Comparison of ENCODE assay signal across 32 cellular contexts in the genomic region with DNA sequence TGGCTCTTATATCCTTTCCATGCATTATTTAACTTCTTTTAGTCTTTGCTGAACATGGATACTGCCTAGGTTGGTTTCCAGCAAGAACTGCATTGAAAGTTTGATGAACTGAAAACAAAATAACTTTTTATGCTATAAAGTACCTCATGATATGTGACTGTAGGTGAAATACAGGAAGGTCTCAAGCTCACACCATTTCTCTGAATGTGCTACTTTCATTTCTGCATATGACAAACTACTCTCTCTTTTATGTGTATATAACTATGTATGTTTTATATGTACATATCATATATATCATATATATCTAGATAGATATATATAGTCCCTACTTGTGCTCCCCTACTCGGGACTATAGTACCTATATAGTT.
DNase-seq lines count a peak whose midpoint lies in the region; ATAC-seq, FAIRE-seq and TF ChIP-seq lines count a peak whose summit lies in the region.
"Had no signal": no experiment of that assay in that cellular context is flagged by ENCODE, and none has a peak within 500 bp of the region (broad histone marks: within the 10 kb centered on the region; RNA-seq: fewer than 3 reads in every experiment).

No MANE protein-coding gene starts in this region.

- H3K36me3 Mint-ChIP-seq in astrocyte (ENCODE audit: low read depth, unreplicated experiment): peaks cover 13% of the 10 kb centered on the region
- H3K36me3 Mint-ChIP-seq in activated CD4-positive, alpha-beta T cell treated with anti-CD3 and anti-CD28 coated beads, Interleukin-2, amount 10 ng/mL, durations not matched to agents 24 days and 14 days (ENCODE audit: low read depth): peaks cover 2% of the 10 kb centered on the region

- H3K9me3 ChIP-seq in astrocyte (ENCODE audit: insufficient read depth, low read depth, low read length) (no peaks in the 10 kb centered on the region), aorta (ENCODE audit: control insufficient read depth, low read length) (peaks cover 2% of the 10 kb centered on the region)
- H3K9me3 ChIP-seq: prostate gland had no signal

- 90 to 94% methylated on average over 1 of the region's 1 CpG for WGBS in aorta, 2 donors

- FAIRE-seq in astrocyte (lab: Jason Lieb, UNC): no peak
- FAIRE-seq: D721Med, H54 had no signal

- DNase-seq in GM13976 (ENCODE audit: low spot score) (peak; percentile 18), astrocyte (ENCODE audit: low read depth) (no peak), aorta (no peak), cardiac septum (ENCODE audit: low spot score) (no peak), NCI-H2171 treated with DMSO at 0.1 percent for 48 hours (lab: John Stamatoyannopoulos, UW) (no peak)
- no peak for DNase-seq in activated CD4-positive, alpha-beta T cell treated with anti-CD3 and anti-CD28 coated beads, Interleukin-2, amount 10 ng/mL, durations not matched to agents 24 days and 14 days
- DNase-seq: activated CD4-positive, alpha-beta T cell treated with anti-CD3 and anti-CD28 coated beads for 48 hours; activated gamma-delta T cell treated with Interleukin-2 at 50 U/mL for 16 hours; activated T-cell treated with anti-CD3 and anti-CD28 coated beads, Interleukin-2, amount 50 U/mL, for 24 hours; body of pancreas; CD4-positive, alpha-beta memory T cell; DND-41; dorsolateral prefrontal cortex; esophagus squamous epithelium; foreskin melanocyte; GF-D8; NCI-H146; NCI-H2107; NCI-H446; NCI-H748 treated with DMSO at 0.1 percent for 48 hours; Peyer's patch; right lobe of liver; SHP77; stimulated activated CD4-positive, alpha-beta T cell treated with anti-CD3 and anti-CD28 coated beads, Interleukin-2, amount 100 ng/mL, for 48 hours; T-helper 2 cell; tibial artery had no signal

- H3K9ac ChIP-seq in astrocyte (ENCODE audit: low read length): peak overlapping the region; percentile 62

- intact Hi-C loops in aorta (cut with DNase I) (no loop called here), cardiac septum (cut with DNase I) (no loop called here)
- intact Hi-C loops in activated CD4-positive, alpha-beta T cell treated with anti-CD3 and anti-CD28 coated beads, Interleukin-2, amount 10 ng/mL, durations not matched to agents 24 days and 14 days (cut with micrococcal nuclease): no loop called here

- H3K4me1 ChIP-seq in astrocyte (ENCODE audit: insufficient read depth, low read length): peaks cover 14% of the 10 kb centered on the region
- H3K4me1 ChIP-seq in aorta (ENCODE audit: control insufficient read depth in 1 of 2, insufficient read depth in 2 of 2, low read length in 2 of 2): peaks cover 0 to 3% of the 10 kb centered on the region in 2 donors
- H3K4me1 ChIP-seq: body of pancreas, esophagus squamous epithelium, Peyer's patch, prostate gland, right lobe of liver, tibial artery had no signal

- no peaks in the 10 kb centered on the region for H3K79me2 ChIP-seq in astrocyte (ENCODE audit: insufficient read depth, low read length)

- no peak for TF ChIP-seq CTCF in GM13976 (IDR thresholded peaks at IDR 0.05; ENCODE audit: borderline replicate concordance, control extremely low read depth, extremely low read depth, insufficient read depth, missing control alignments)
- TF ChIP-seq CTCF in astrocyte (IDR thresholded peaks at IDR 0.05; ENCODE audit: insufficient read depth, low read depth, low read length): no peak

- no peaks in the 10 kb centered on the region for H4K20me1 ChIP-seq in astrocyte (ENCODE audit: insufficient read depth, low read length)

- H3K36me3 ChIP-seq in astrocyte (ENCODE audit: insufficient read depth, low read length) (no peaks in the 10 kb centered on the region), aorta (ENCODE audit: control insufficient read depth in 1 of 2, insufficient read depth in 2 of 2, low read length in 1 of 2) (peaks cover 1 to 2% of the 10 kb centered on the region in 2 donors)
- H3K36me3 ChIP-seq: prostate gland, right lobe of liver had no signal

- H3K4me3 Mint-ChIP-seq in astrocyte (ENCODE audit: unreplicated experiment): peak overlapping the region; percentile 0
- H3K4me3 Mint-ChIP-seq in activated CD4-positive, alpha-beta T cell treated with anti-CD3 and anti-CD28 coated beads, Interleukin-2, amount 10 ng/mL, durations not matched to agents 24 days and 14 days: no peak overlapping the region
- H3K4me3 Mint-ChIP-seq: activated T-cell treated with anti-CD3 and anti-CD28 coated beads, Interleukin-2, amount 50 U/mL, for 24 hours; B cell; CD4-positive, alpha-beta memory T cell had no signal

- peaks cover 8% of the 10 kb centered on the region for H3K9me3 Mint-ChIP-seq in astrocyte (ENCODE audit: unreplicated experiment)
- H3K9me3 Mint-ChIP-seq in activated CD4-positive, alpha-beta T cell treated with anti-CD3 and anti-CD28 coated beads, Interleukin-2, amount 10 ng/mL, durations not matched to agents 24 days and 14 days: peaks cover 8% of the 10 kb centered on the region

- H3K27ac Mint-ChIP-seq in astrocyte (ENCODE audit: unreplicated experiment): no peak overlapping the region
- no peak overlapping the region for H3K27ac Mint-ChIP-seq in activated CD4-positive, alpha-beta T cell treated with anti-CD3 and anti-CD28 coated beads, Interleukin-2, amount 10 ng/mL, durations not matched to agents 24 days and 14 days
- H3K27ac Mint-ChIP-seq: activated T-cell treated with anti-CD3 and anti-CD28 coated beads, Interleukin-2, amount 50 U/mL, for 24 hours; B cell had no signal

- H2AFZ ChIP-seq in astrocyte (ENCODE audit: low read depth, low read length): no peak overlapping the region

- peak overlapping the region; percentile 77 for H3K4me2 ChIP-seq in astrocyte (ENCODE audit: low read length)

- peaks cover 21% of the 10 kb centered on the region for H3K4me1 Mint-ChIP-seq in astrocyte (ENCODE audit: low read depth, unreplicated experiment)
- peaks cover 6% of the 10 kb centered on the region for H3K4me1 Mint-ChIP-seq in activated CD4-positive, alpha-beta T cell treated with anti-CD3 and anti-CD28 coated beads, Interleukin-2, amount 10 ng/mL, durations not matched to agents 24 days and 14 days
- H3K4me1 Mint-ChIP-seq: B cell had no signal

- H3K4me3 ChIP-seq in astrocyte (ENCODE audit: insufficient read depth, low read depth, low read length) (peak overlapping the region; percentile 41), aorta (ENCODE audit: low read length in 2 of 2) (no peak overlapping the region)
- H3K4me3 ChIP-seq: body of pancreas, dorsolateral prefrontal cortex, esophagus squamous epithelium, Peyer's patch, prostate gland, right lobe of liver, tibial artery had no signal

- H3K27ac ChIP-seq in astrocyte (ENCODE audit: low read depth, low read length) (peak overlapping the region; percentile 79), aorta (ENCODE audit: low read depth in 1 of 2, low read length in 2 of 2) (no peak overlapping the region)
- H3K27ac ChIP-seq: body of pancreas, dorsolateral prefrontal cortex, esophagus squamous epithelium, Peyer's patch, prostate gland, right lobe of liver, tibial artery had no signal

- no peaks in the 10 kb centered on the region for H3K27me3 Mint-ChIP-seq in astrocyte (ENCODE audit: low read depth, unreplicated experiment)
- no peaks in the 10 kb centered on the region for H3K27me3 Mint-ChIP-seq in activated CD4-positive, alpha-beta T cell treated with anti-CD3 and anti-CD28 coated beads, Interleukin-2, amount 10 ng/mL, durations not matched to agents 24 days and 14 days
- H3K27me3 Mint-ChIP-seq: activated T-cell treated with anti-CD3 and anti-CD28 coated beads, Interleukin-2, amount 50 U/mL, for 24 hours; B cell; CD4-positive, alpha-beta memory T cell had no signal

- ATAC-seq in GM19035 (IDR thresholded peaks at IDR 0.05; ENCODE audit: unreplicated experiment) (peak; percentile 80), HG02870 (IDR thresholded peaks at IDR 0.05; ENCODE audit: unreplicated experiment) (peak; percentile 47), aorta (ENCODE audit: low FRiP score) (no peak)
- ATAC-seq: body of pancreas, right lobe of liver had no signal

- H3K27me3 ChIP-seq in astrocyte (ENCODE audit: insufficient read depth, low read length) (no peaks in the 10 kb centered on the region), aorta (ENCODE audit: control insufficient read depth in 1 of 2, insufficient read depth in 2 of 2, low read length in 1 of 2) (no peaks in the 10 kb centered on the region)
- H3K27me3 ChIP-seq: body of pancreas, dorsolateral prefrontal cortex, esophagus squamous epithelium, Peyer's patch, right lobe of liver, tibial artery had no signal

- in situ Hi-C loops in GM13976 (cut with MboI; ENCODE audit: low sequenced_read_pairs, unreplicated experiment): no loop called here
